Comparison of ENCODE assay signal across 1 cellular context in genomic region chr2:3656762-3657691, GRCh38.
TF ChIP-seq lines count a peak whose summit lies in the region.

No MANE protein-coding gene starts in this region.

TF ChIP-seq in liver, 16 proteins besides CTCF, POLR2A, EP300 and RAD21 (continued from another document):
- TF ChIP-seq REST (IDR thresholded peaks at IDR 0.05) (no peak), HNF4G (IDR thresholded peaks at IDR 0.05) (no peak), HNF4A (conservative IDR thresholded peaks at IDR 0.05) (peak; percentile 46 to 67), FOXA2 (IDR thresholded peaks at IDR 0.05) (no peak), EGR1 (IDR thresholded peaks at IDR 0.05; ENCODE audit: low read depth in 2 of 2) (no peak), NR2F2 (IDR thresholded peaks at IDR 0.05) (peak; percentile 97), RXRA (IDR thresholded peaks at IDR 0.05) (peak; percentile 27 to 34)
